1 cellular context compared by ENCODE assay signal in the genomic region with DNA sequence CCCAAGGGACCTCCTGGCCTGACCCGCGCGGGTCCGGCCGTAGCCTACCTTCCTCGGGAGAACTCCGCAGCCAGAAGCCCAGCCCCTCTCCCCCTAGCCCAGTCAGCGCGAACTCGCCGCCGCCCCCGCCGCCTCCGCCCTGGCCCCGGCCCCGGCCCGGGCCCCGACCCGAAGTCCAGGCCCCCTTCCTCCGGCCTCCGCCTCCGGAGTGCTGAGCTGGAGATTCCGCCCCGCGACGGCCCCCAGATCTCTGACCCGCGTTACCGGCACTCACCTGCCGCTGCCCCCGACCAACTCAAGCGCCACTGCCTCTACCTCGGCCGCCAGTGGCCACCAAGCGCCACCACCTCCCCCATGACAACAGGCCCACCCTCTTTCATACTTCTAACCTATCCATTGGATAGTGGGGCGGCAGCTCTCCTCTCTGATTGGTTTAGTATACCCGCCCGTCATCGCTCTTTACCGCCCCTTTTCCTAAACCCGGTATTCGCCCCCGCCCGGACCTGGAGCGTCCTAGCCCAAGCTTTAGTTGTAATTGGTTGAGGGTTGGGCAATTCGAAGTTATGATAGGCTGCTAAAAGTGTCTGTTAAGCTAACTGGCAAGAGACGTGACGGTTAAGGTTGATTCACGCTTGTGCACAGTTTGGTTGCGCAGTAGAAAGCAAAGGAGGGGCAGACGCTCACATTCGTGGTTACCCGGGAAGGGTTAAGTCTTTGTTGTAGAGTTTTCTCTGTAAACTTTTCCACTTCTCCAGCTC.
TF ChIP-seq lines count a peak whose summit lies in the region.

A gene (minus strand): TSS at position 328 of the 758 bp plus-strand sequence. CDS start 102,795 bp downstream, outside the sequence.

TF ChIP-seq in HepG2, 621 proteins besides CTCF, POLR2A, EP300 and RAD21 (continued from another document and continues in another):
- TF ChIP-seq, protein P1, sequence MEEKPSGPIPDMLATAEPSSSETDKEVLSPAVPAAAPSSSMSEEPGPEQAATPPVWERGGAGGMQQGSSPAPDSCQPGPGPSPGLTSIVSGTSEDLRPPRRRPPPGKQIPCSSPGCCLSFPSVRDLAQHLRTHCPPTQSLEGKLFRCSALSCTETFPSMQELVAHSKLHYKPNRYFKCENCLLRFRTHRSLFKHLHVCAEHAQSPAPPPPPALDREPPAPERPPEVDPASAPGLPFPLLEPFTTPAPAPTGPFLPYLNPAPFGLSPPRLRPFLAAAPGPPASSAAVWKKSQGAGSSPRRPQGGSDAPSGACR (CRISPR knock-in tag; IDR thresholded peaks at IDR 0.05) = no peak
- peak; percentile 53; the same call in 1 of the 2 replicates for TF ChIP-seq KMT2A (CRISPR knock-in tag; IDR thresholded peaks at IDR 0.05)
- TF ChIP-seq, protein P2, sequence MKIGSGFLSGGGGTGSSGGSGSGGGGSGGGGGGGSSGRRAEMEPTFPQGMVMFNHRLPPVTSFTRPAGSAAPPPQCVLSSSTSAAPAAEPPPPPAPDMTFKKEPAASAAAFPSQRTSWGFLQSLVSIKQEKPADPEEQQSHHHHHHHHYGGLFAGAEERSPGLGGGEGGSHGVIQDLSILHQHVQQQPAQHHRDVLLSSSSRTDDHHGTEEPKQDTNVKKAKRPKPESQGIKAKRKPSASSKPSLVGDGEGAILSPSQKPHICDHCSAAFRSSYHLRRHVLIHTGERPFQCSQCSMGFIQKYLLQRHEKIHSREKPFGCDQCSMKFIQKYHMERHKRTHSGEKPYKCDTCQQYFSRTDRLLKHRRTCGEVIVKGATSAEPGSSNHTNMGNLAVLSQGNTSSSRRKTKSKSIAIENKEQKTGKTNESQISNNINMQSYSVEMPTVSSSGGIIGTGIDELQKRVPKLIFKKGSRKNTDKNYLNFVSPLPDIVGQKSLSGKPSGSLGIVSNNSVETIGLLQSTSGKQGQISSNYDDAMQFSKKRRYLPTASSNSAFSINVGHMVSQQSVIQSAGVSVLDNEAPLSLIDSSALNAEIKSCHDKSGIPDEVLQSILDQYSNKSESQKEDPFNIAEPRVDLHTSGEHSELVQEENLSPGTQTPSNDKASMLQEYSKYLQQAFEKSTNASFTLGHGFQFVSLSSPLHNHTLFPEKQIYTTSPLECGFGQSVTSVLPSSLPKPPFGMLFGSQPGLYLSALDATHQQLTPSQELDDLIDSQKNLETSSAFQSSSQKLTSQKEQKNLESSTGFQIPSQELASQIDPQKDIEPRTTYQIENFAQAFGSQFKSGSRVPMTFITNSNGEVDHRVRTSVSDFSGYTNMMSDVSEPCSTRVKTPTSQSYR (CRISPR knock-in tag; IDR thresholded peaks at IDR 0.05; ENCODE audit: borderline replicate concordance) = peak; percentile 59; the same call in 1 of the 2 replicates
- TF ChIP-seq RARA (CRISPR knock-in tag; IDR thresholded peaks at IDR 0.05) = peak; percentile 41; the same call in 1 of the 2 replicates
- TF ChIP-seq WIZ (CRISPR knock-in tag; IDR thresholded peaks at IDR 0.05) = 0 out of 2 replicates have a peak, but pooled peaks have one; percentile 38
- peak; percentile 40 for TF ChIP-seq ZNF883 (CRISPR knock-in tag; IDR thresholded peaks at IDR 0.05; ENCODE audit: not compliant biosample characterization)
- 0 out of 2 replicates have a peak, but pooled peaks have one; percentile 47 for TF ChIP-seq RFX5 (IDR thresholded peaks at IDR 0.05; ENCODE audit: low read depth, low read length)
- no peak for TF ChIP-seq ZBTB8A (CRISPR knock-in tag; IDR thresholded peaks at IDR 0.05; ENCODE audit: borderline replicate concordance, low read depth)
- peak; percentile 85 for TF ChIP-seq RBFOX2 (IDR thresholded peaks at IDR 0.05; ENCODE audit: low read depth, low read length)
- TF ChIP-seq CREM (IDR thresholded peaks at IDR 0.05) = peak; percentile 90
- TF ChIP-seq CREM (CRISPR knock-in tag; IDR thresholded peaks at IDR 0.05) = no peak
- peak; percentile 54 for TF ChIP-seq ELF1 (CRISPR knock-in tag; IDR thresholded peaks at IDR 0.05)
- TF ChIP-seq, protein P3, sequence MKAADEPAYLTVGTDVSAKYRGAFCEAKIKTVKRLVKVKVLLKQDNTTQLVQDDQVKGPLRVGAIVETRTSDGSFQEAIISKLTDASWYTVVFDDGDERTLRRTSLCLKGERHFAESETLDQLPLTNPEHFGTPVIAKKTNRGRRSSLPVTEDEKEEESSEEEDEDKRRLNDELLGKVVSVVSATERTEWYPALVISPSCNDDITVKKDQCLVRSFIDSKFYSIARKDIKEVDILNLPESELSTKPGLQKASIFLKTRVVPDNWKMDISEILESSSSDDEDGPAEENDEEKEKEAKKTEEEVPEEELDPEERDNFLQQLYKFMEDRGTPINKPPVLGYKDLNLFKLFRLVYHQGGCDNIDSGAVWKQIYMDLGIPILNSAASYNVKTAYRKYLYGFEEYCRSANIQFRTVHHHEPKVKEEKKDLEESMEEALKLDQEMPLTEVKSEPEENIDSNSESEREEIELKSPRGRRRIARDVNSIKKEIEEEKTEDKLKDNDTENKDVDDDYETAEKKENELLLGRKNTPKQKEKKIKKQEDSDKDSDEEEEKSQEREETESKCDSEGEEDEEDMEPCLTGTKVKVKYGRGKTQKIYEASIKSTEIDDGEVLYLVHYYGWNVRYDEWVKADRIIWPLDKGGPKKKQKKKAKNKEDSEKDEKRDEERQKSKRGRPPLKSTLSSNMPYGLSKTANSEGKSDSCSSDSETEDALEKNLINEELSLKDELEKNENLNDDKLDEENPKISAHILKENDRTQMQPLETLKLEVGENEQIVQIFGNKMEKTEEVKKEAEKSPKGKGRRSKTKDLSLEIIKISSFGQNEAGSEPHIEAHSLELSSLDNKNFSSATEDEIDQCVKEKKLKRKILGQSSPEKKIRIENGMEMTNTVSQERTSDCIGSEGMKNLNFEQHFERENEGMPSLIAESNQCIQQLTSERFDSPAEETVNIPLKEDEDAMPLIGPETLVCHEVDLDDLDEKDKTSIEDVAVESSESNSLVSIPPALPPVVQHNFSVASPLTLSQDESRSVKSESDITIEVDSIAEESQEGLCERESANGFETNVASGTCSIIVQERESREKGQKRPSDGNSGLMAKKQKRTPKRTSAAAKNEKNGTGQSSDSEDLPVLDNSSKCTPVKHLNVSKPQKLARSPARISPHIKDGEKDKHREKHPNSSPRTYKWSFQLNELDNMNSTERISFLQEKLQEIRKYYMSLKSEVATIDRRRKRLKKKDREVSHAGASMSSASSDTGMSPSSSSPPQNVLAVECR (CRISPR knock-in tag; IDR thresholded peaks at IDR 0.05; ENCODE audit: borderline replicate concordance) = peak; percentile 82; the same call in 1 of the 2 replicates
- peak; percentile 63; the same call in 1 of the 2 replicates for TF ChIP-seq KDM2A (CRISPR knock-in tag; IDR thresholded peaks at IDR 0.05; ENCODE audit: borderline replicate concordance, low read depth)
- TF ChIP-seq FOSL2 (CRISPR knock-in tag; IDR thresholded peaks at IDR 0.05) = peak; percentile 68
- no peak for TF ChIP-seq ZFP1 (CRISPR knock-in tag; IDR thresholded peaks at IDR 0.05)
- 0 out of 2 replicates have a peak, but pooled peaks have one; percentile 7 for TF ChIP-seq SATB2 (CRISPR knock-in tag; IDR thresholded peaks at IDR 0.05)
- TF ChIP-seq POGZ (CRISPR knock-in tag; IDR thresholded peaks at IDR 0.05) = peak; percentile 57
- TF ChIP-seq, protein P4, sequence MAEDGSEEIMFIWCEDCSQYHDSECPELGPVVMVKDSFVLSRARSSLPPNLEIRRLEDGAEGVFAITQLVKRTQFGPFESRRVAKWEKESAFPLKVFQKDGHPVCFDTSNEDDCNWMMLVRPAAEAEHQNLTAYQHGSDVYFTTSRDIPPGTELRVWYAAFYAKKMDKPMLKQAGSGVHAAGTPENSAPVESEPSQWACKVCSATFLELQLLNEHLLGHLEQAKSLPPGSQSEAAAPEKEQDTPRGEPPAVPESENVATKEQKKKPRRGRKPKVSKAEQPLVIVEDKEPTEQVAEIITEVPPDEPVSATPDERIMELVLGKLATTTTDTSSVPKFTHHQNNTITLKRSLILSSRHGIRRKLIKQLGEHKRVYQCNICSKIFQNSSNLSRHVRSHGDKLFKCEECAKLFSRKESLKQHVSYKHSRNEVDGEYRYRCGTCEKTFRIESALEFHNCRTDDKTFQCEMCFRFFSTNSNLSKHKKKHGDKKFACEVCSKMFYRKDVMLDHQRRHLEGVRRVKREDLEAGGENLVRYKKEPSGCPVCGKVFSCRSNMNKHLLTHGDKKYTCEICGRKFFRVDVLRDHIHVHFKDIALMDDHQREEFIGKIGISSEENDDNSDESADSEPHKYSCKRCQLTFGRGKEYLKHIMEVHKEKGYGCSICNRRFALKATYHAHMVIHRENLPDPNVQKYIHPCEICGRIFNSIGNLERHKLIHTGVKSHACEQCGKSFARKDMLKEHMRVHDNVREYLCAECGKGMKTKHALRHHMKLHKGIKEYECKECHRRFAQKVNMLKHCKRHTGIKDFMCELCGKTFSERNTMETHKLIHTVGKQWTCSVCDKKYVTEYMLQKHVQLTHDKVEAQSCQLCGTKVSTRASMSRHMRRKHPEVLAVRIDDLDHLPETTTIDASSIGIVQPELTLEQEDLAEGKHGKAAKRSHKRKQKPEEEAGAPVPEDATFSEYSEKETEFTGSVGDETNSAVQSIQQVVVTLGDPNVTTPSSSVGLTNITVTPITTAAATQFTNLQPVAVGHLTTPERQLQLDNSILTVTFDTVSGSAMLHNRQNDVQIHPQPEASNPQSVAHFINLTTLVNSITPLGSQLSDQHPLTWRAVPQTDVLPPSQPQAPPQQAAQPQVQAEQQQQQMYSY (CRISPR knock-in tag; IDR thresholded peaks at IDR 0.05) = no peak
- TF ChIP-seq HNRNPL (IDR thresholded peaks at IDR 0.05; ENCODE audit: low read depth, low read length) = no peak
- TF ChIP-seq ASH2L (IDR thresholded peaks at IDR 0.05; ENCODE audit: insufficient read length, low read depth, low read length) = peak; percentile 75
- no peak for TF ChIP-seq ZNF143 (CRISPR knock-in tag; IDR thresholded peaks at IDR 0.05)
- TF ChIP-seq ZNF709 (CRISPR knock-in tag; IDR thresholded peaks at IDR 0.05) = peak; percentile 69; the same call in 1 of the 2 replicates
- TF ChIP-seq SMAD3 (CRISPR knock-in tag; IDR thresholded peaks at IDR 0.05) = 0 out of 2 replicates have a peak, but pooled peaks have one; percentile 40
- peak; percentile 89 for TF ChIP-seq SAP130 (CRISPR knock-in tag; IDR thresholded peaks at IDR 0.05; ENCODE audit: low read depth)
- TF ChIP-seq, protein P5, sequence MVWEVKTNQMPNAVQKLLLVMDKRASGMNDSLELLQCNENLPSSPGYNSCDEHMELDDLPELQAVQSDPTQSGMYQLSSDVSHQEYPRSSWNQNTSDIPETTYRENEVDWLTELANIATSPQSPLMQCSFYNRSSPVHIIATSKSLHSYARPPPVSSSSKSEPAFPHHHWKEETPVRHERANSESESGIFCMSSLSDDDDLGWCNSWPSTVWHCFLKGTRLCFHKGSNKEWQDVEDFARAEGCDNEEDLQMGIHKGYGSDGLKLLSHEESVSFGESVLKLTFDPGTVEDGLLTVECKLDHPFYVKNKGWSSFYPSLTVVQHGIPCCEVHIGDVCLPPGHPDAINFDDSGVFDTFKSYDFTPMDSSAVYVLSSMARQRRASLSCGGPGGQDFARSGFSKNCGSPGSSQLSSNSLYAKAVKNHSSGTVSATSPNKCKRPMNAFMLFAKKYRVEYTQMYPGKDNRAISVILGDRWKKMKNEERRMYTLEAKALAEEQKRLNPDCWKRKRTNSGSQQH (CRISPR knock-in tag; IDR thresholded peaks at IDR 0.05; ENCODE audit: low read depth) = no peak; the same call in 1 of the 2 replicates
- 0 out of 2 replicates have a peak, but pooled peaks have one; percentile 21 for TF ChIP-seq HNF4G (IDR thresholded peaks at IDR 0.05; ENCODE audit: borderline replicate concordance, low read depth, low read length)
- TF ChIP-seq HNF4G (CRISPR knock-in tag; IDR thresholded peaks at IDR 0.05; ENCODE audit: borderline replicate concordance, low read depth) = no peak
- TF ChIP-seq, protein P6, sequence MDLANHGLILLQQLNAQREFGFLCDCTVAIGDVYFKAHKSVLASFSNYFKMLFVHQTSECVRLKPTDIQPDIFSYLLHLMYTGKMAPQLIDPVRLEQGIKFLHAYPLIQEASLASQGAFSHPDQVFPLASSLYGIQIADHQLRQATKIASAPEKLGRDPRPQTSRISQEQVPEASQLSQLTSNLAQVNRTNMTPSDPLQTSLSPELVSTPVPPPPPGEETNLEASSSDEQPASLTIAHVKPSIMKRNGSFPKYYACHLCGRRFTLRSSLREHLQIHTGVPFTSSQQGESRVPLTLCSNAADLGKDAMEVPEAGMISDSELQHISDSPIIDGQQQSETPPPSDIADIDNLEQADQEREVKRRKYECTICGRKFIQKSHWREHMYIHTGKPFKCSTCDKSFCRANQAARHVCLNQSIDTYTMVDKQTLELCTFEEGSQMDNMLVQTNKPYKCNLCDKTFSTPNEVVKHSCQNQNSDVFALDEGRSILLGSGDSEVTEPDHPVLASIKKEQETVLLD (CRISPR knock-in tag; IDR thresholded peaks at IDR 0.05; ENCODE audit: low read depth) = 0 out of 2 replicates have a peak, but pooled peaks have one; percentile 51
- peak; percentile 72 for TF ChIP-seq ZFY (CRISPR knock-in tag; IDR thresholded peaks at IDR 0.05)
- TF ChIP-seq MLLT10 (CRISPR knock-in tag; IDR thresholded peaks at IDR 0.05) = no peak
- no peak for TF ChIP-seq SOX6 (IDR thresholded peaks at IDR 0.05)
- peak; percentile 59; the same call in 1 of the 2 replicates for TF ChIP-seq SOX6 (CRISPR knock-in tag; IDR thresholded peaks at IDR 0.05)
- TF ChIP-seq NFIB (CRISPR knock-in tag; IDR thresholded peaks at IDR 0.05; ENCODE audit: borderline replicate concordance) = no peak
- TF ChIP-seq, protein P7, sequence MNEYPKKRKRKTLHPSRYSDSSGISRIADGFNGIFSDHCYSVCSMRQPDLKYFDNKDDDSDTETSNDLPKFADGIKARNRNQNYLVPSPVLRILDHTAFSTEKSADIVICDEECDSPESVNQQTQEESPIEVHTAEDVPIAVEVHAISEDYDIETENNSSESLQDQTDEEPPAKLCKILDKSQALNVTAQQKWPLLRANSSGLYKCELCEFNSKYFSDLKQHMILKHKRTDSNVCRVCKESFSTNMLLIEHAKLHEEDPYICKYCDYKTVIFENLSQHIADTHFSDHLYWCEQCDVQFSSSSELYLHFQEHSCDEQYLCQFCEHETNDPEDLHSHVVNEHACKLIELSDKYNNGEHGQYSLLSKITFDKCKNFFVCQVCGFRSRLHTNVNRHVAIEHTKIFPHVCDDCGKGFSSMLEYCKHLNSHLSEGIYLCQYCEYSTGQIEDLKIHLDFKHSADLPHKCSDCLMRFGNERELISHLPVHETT (CRISPR knock-in tag; conservative IDR thresholded peaks at IDR 0.05) = no peak
- TF ChIP-seq SPEN (CRISPR knock-in tag; IDR thresholded peaks at IDR 0.05; ENCODE audit: low read depth) = peak; percentile 75
- TF ChIP-seq, protein P8, sequence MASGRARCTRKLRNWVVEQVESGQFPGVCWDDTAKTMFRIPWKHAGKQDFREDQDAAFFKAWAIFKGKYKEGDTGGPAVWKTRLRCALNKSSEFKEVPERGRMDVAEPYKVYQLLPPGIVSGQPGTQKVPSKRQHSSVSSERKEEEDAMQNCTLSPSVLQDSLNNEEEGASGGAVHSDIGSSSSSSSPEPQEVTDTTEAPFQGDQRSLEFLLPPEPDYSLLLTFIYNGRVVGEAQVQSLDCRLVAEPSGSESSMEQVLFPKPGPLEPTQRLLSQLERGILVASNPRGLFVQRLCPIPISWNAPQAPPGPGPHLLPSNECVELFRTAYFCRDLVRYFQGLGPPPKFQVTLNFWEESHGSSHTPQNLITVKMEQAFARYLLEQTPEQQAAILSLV (CRISPR knock-in tag; IDR thresholded peaks at IDR 0.05; ENCODE audit: borderline replicate concordance) = peak; percentile 62; the same call in 1 of the 2 replicates
- peak; percentile 73; the same call in 1 of the 2 replicates for TF ChIP-seq ZNF317 (CRISPR knock-in tag; IDR thresholded peaks at IDR 0.05)
